8 cellular contexts compared by ENCODE assay signal in the genomic region with DNA sequence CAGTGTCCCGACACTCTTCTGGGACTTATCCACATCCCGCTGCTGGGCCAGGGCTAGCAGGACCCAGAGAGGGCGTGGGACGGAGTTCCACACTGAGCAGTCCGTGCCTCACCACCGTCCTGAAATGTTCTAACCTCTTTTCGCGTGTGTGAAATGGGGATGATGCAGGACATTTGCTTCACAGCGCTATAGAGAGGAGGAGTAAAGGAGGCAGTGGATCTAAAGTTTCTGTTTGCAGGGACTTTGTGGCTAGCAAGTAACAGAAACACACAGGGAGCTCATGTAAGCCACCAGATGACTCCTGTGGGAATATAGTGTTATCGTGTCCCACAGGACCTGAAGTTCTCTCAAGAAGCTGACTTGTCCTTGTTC. TPM values are rescaled to one million over a fixed set of nuclear protein-coding genes. Genes with fewer than 3 reads are reported as not detected.
DNase-seq lines count a peak whose midpoint lies in the region; ATAC-seq and TF ChIP-seq lines count a peak whose summit lies in the region.

No MANE protein-coding gene starts in this region.

- peaks cover 24% of the 10 kb centered on the region for H3K4me1 Mint-ChIP-seq in activated naive CD4-positive, alpha-beta T cell treated with anti-CD3 and anti-CD28 coated beads for 36 hours (ENCODE audit: low read depth)
- peaks cover 20% of the 10 kb centered on the region for H3K4me1 Mint-ChIP-seq in activated CD8-positive, alpha-beta T cell treated with anti-CD3 and anti-CD28 coated beads for 36 hours (ENCODE audit: low read depth)

- peak overlapping the region; percentile 97 for H3K4me3 Mint-ChIP-seq in activated naive CD4-positive, alpha-beta T cell treated with anti-CD3 and anti-CD28 coated beads for 36 hours
- H3K4me3 Mint-ChIP-seq in activated CD8-positive, alpha-beta T cell treated with anti-CD3 and anti-CD28 coated beads for 36 hours = peak overlapping the region; percentile 86

- intact Hi-C loops in activated naive CD4-positive, alpha-beta T cell treated with anti-CD3 and anti-CD28 coated beads for 36 hours (cut with micrococcal nuclease) = loop anchor here (1.0 kb wide), 1 partner anchor 198 kb away; no protein-coding TSS in a partner anchor
- intact Hi-C loops in activated CD8-positive, alpha-beta T cell treated with anti-CD3 and anti-CD28 coated beads for 36 hours (cut with micrococcal nuclease) = no loop called here
- intact Hi-C loops in heart right ventricle (cut with DNase I) = loop anchor here in 2 of 10 donors (5.0 to 10.0 kb wide), 2 partner anchors 105 to 197 kb away; a partner anchor contains a TSS

- H3K9me3 ChIP-seq in heart right ventricle = no peaks in the 10 kb centered on the region

- H3K4me1 ChIP-seq in heart right ventricle = peaks cover 5 to 24% (median 16%) of the 10 kb centered on the region in 9 donors

- peak overlapping the region; percentile 90 for H3K27ac Mint-ChIP-seq in activated naive CD4-positive, alpha-beta T cell treated with anti-CD3 and anti-CD28 coated beads for 36 hours
- H3K27ac Mint-ChIP-seq in activated CD8-positive, alpha-beta T cell treated with anti-CD3 and anti-CD28 coated beads for 36 hours = peak overlapping the region; percentile 89

- peak overlapping the region in 9 of 10 donors; percentile 76 to 94 (median 87) for H3K27ac ChIP-seq in heart right ventricle

- H3K36me3 ChIP-seq in heart right ventricle = peaks cover 0 to 22% (median 3%) of the 10 kb centered on the region in 9 donors

- POLR2A ChIA-PET in activated CD8-positive, alpha-beta T cell treated with anti-CD3 and anti-CD28 coated beads for 36 hours (lab: Charles Lee) = interaction anchor here (0.6 to 2.1 kb wide), 5 partner anchors 9 to 86 kb away, joined by 3 to 8 read pairs (median 3); no protein-coding TSS in a partner anchor

- no peaks in the 10 kb centered on the region for H3K27me3 Mint-ChIP-seq in activated naive CD4-positive, alpha-beta T cell treated with anti-CD3 and anti-CD28 coated beads for 36 hours (ENCODE audit: low read depth)
- H3K27me3 Mint-ChIP-seq in activated CD8-positive, alpha-beta T cell treated with anti-CD3 and anti-CD28 coated beads for 36 hours = no peaks in the 10 kb centered on the region

- CTCF ChIA-PET in activated naive CD4-positive, alpha-beta T cell treated with anti-CD3 and anti-CD28 coated beads for 36 hours (lab: Charles Lee) = interaction anchor here (0.6 to 3.5 kb wide), 4 partner anchors 9 to 156 kb away, joined by 4 to 17 read pairs (median 5); no protein-coding TSS in a partner anchor
- CTCF ChIA-PET in activated CD8-positive, alpha-beta T cell treated with anti-CD3 and anti-CD28 coated beads for 36 hours (lab: Charles Lee) = interaction anchor here (0.7 to 1.8 kb wide), 6 partner anchors 8 to 141 kb away, joined by 3 to 11 read pairs (median 3); no protein-coding TSS in a partner anchor

- 2% methylated on average over 10 of the region's 10 CpGs for WGBS in heart right ventricle, 2 donors

- H3K4me3 ChIP-seq in heart right ventricle (peak overlapping the region; percentile 64 to 94 (median 81)), retinal pigment epithelial cell (ENCODE audit: low read length) (peak overlapping the region; percentile 96)

- DNase-seq in activated naive CD4-positive, alpha-beta T cell treated with anti-CD3 and anti-CD28 coated beads for 36 hours = peak; percentile 14
- DNase-seq in activated naive CD4-positive, alpha-beta T cell (lab: John Stamatoyannopoulos, UW) = no peak
- peak; percentile 16 for DNase-seq in activated CD8-positive, alpha-beta T cell treated with anti-CD3 and anti-CD28 coated beads for 36 hours
- no peak for DNase-seq in heart right ventricle
- no peak for DNase-seq in retinal pigment epithelial cell (ENCODE audit: low read depth)
- DNase-seq in occipital lobe (lab: John Stamatoyannopoulos, UW) = no peak
- no peak for DNase-seq in mesenteric fat pad (ENCODE audit: low spot score)
- no peak for DNase-seq in stimulated activated CD4-positive, alpha-beta T cell treated with anti-CD3 and anti-CD28 coated beads, Interleukin-2, amount 100 ng/mL, for 48 hours

- H3K36me3 Mint-ChIP-seq in activated naive CD4-positive, alpha-beta T cell treated with anti-CD3 and anti-CD28 coated beads for 36 hours (ENCODE audit: low read depth) = peaks cover 16% of the 10 kb centered on the region
- peaks cover 17% of the 10 kb centered on the region for H3K36me3 Mint-ChIP-seq in activated CD8-positive, alpha-beta T cell treated with anti-CD3 and anti-CD28 coated beads for 36 hours (ENCODE audit: low read depth)

- no peaks in the 10 kb centered on the region for H3K9me3 Mint-ChIP-seq in activated naive CD4-positive, alpha-beta T cell treated with anti-CD3 and anti-CD28 coated beads for 36 hours
- H3K9me3 Mint-ChIP-seq in activated CD8-positive, alpha-beta T cell treated with anti-CD3 and anti-CD28 coated beads for 36 hours = no peaks in the 10 kb centered on the region

- TF ChIP-seq CTCF in activated CD8-positive, alpha-beta T cell treated with anti-CD3 and anti-CD28 coated beads for 36 hours (IDR thresholded peaks at IDR 0.05) = no peak
- TF ChIP-seq CTCF in heart right ventricle (IDR thresholded peaks at IDR 0.05) (no peak), retinal pigment epithelial cell (conservative IDR thresholded peaks at IDR 0.05; ENCODE audit: low read depth, low read length) (no peak)

- peak; percentile 53 for ATAC-seq in activated CD8-positive, alpha-beta T cell treated with anti-CD3 and anti-CD28 coated beads for 36 hours
- ATAC-seq in heart right ventricle = peak in 6 of 8 donors; percentile 30 to 57 (median 52)

- no peaks in the 10 kb centered on the region for H3K27me3 ChIP-seq in heart right ventricle

RNA-seq across cellular contexts. Expression of a gene that starts 0.6 kb away (rescaled TPM):
- 10 to 100 TPM; 38.2 to 42.1 TPM for total RNA-seq in activated naive CD4-positive, alpha-beta T cell treated with anti-CD3 and anti-CD28 coated beads for 36 hours
- 10 to 100 TPM; 56.3 to 66.9 TPM for total RNA-seq in activated CD8-positive, alpha-beta T cell treated with anti-CD3 and anti-CD28 coated beads for 36 hours
- total RNA-seq in heart right ventricle (10 to 100 TPM; 15.8 to 26.3 (median 21.5) TPM), occipital lobe (36.3 TPM), mesenteric fat pad (38.0 TPM)
- polyA plus RNA-seq in heart right ventricle = 10 to 100 TPM; 51.1 to 53.6 TPM

RNA-seq across cellular contexts. Expression of a gene that starts 5.5 kb away (rescaled TPM):
- 10 to 100 TPM; 78.2 to 79.5 TPM for total RNA-seq in activated naive CD4-positive, alpha-beta T cell treated with anti-CD3 and anti-CD28 coated beads for 36 hours
- total RNA-seq in activated CD8-positive, alpha-beta T cell treated with anti-CD3 and anti-CD28 coated beads for 36 hours = 10 to 100 TPM; 50.1 to 54.1 TPM
- total RNA-seq in heart right ventricle (10 to 100 TPM; 25.2 to 48.4 (median 29.4) TPM), occipital lobe (22.6 TPM), mesenteric fat pad (59.3 TPM)
- polyA plus RNA-seq in heart right ventricle = 10 to 100 TPM; 31.0 to 77.1 TPM

RNA-seq across cellular contexts. Expression of a gene that starts 29.1 kb away (rescaled TPM):
- total RNA-seq in activated naive CD4-positive, alpha-beta T cell treated with anti-CD3 and anti-CD28 coated beads for 36 hours = under 1 TPM; 0.72 to 0.91 TPM
- total RNA-seq in activated CD8-positive, alpha-beta T cell treated with anti-CD3 and anti-CD28 coated beads for 36 hours = 1 to 10 TPM; 1.8 to 2.8 TPM
- 1 to 10 TPM in 1 of 10 donors, under 1 TPM in 9; 0.06 to 1.6 (median 0.45) TPM for total RNA-seq in heart right ventricle
- polyA plus RNA-seq in heart right ventricle = under 1 TPM; 0.19 to 0.51 TPM
- total RNA-seq in occipital lobe = not detected
- 1.2 TPM for total RNA-seq in mesenteric fat pad

RNA-seq across cellular contexts. Expression of a gene that starts 36.6 kb away (rescaled TPM):
- total RNA-seq in activated naive CD4-positive, alpha-beta T cell treated with anti-CD3 and anti-CD28 coated beads for 36 hours = 1 to 10 TPM; 1.2 to 1.4 TPM
- 1 to 10 TPM; 1.3 to 1.4 TPM for total RNA-seq in activated CD8-positive, alpha-beta T cell treated with anti-CD3 and anti-CD28 coated beads for 36 hours
- total RNA-seq in heart right ventricle (10 to 100 TPM in 4 of 10 donors, 1 to 10 TPM in 6; 7.1 to 27.0 (median 9.7) TPM), occipital lobe (12.0 TPM), mesenteric fat pad (6.2 TPM)
- polyA plus RNA-seq in heart right ventricle = 1 to 10 TPM; 7.9 to 9.1 TPM

RNA-seq across cellular contexts. Expression of a gene that starts 50.3 kb away (rescaled TPM):
- 10 to 100 TPM; 11.8 to 12.0 TPM for total RNA-seq in activated naive CD4-positive, alpha-beta T cell treated with anti-CD3 and anti-CD28 coated beads for 36 hours
- 10 to 100 TPM; 17.3 to 18.1 TPM for total RNA-seq in activated CD8-positive, alpha-beta T cell treated with anti-CD3 and anti-CD28 coated beads for 36 hours
- total RNA-seq in heart right ventricle (10 to 100 TPM; 22.1 to 32.4 (median 27.9) TPM), occipital lobe (17.8 TPM), mesenteric fat pad (15.4 TPM)
- 10 to 100 TPM in 1 of 2 donors, 1 to 10 TPM in 1; 7.5 to 22.7 TPM for polyA plus RNA-seq in heart right ventricle

Comparison
In these comparisons a context has a peak if more than half of its experiments do, and no peak if none do; other contexts are left out.
1. DNase-seq: peak in activated naive CD4-positive, alpha-beta T cell treated with anti-CD3 and anti-CD28 coated beads for 36 hours (single experiment) and activated CD8-positive, alpha-beta T cell treated with anti-CD3 and anti-CD28 coated beads for 36 hours (single experiment); none in activated naive CD4-positive, alpha-beta T cell (0 of 4), heart right ventricle (0 of 2), retinal pigment epithelial cell (single experiment), occipital lobe (single experiment), mesenteric fat pad (single experiment) and stimulated activated CD4-positive, alpha-beta T cell treated with anti-CD3 and anti-CD28 coated beads, Interleukin-2, amount 100 ng/mL, for 48 hours (0 of 2).